Comparison of ENCODE assay signal across 19 cellular contexts in genomic region chr5:98705841-98706240, GRCh38.
DNase-seq lines count a peak whose midpoint lies in the region; ATAC-seq and TF ChIP-seq lines count a peak whose summit lies in the region.
"Had no signal": no experiment of that assay in that cellular context is flagged by ENCODE, and none has a peak within 500 bp of the region (broad histone marks: within the 10 kb centered on the region; RNA-seq: fewer than 3 reads in every experiment).

No MANE protein-coding gene starts in this region.

- H3K4me3 ChIP-seq in AG10803 (ENCODE audit: low read length) (no peak overlapping the region), astrocyte of the spinal cord (ENCODE audit: low read depth, low read length) (no peak overlapping the region), fibroblast of the aortic adventitia (ENCODE audit: low read depth, low read length) (no peak overlapping the region)
- H3K4me3 ChIP-seq: GM23338, HAP-1 had no signal

- H3K9me3 Mint-ChIP-seq in HFFc6: peaks cover 55% of the 10 kb centered on the region

- DNase-seq in AG10803 (ENCODE audit: low read depth): peak; percentile 29
- DNase-seq in HFFc6: peak; percentile 55
- DNase-seq in astrocyte of the spinal cord (ENCODE audit: low read depth, low spot score): peak; percentile 26
- peak; percentile 29 for DNase-seq in fibroblast of the aortic adventitia (ENCODE audit: low read depth)
- no peak for DNase-seq in posterior vena cava (ENCODE audit: low spot score)
- no peak for DNase-seq in AG08396 (ENCODE audit: low spot score)
- DNase-seq: 8988T, Kasumi-1, NCI-H1092 treated with DMSO at 0.1 percent for 48 hours, NCI-H1436 treated with DMSO at 0.1 percent for 48 hours, NCI-H1930, NCI-H2227 treated with DMSO at 0.1 percent for 48 hours, NCI-H510A had no signal

- no peak overlapping the region for H3K27ac Mint-ChIP-seq in HFFc6
- H3K27ac Mint-ChIP-seq: B cell, GM23338 had no signal

- in situ Hi-C loops in astrocyte of the spinal cord (cut with HindIII; ENCODE audit: low sequenced_read_pairs): no loop called here

- H3K4me3 Mint-ChIP-seq in HFFc6: no peak overlapping the region
- H3K4me3 Mint-ChIP-seq: B cell, GM23338 had no signal

- ATAC-seq in GM18873 (IDR thresholded peaks at IDR 0.05; ENCODE audit: low FRiP score, unreplicated experiment): no peak
- no peak for ATAC-seq in HG03196 (IDR thresholded peaks at IDR 0.05; ENCODE audit: unreplicated experiment)
- ATAC-seq: GM23338, SK-N-SH treated with all-trans-retinoic acid at 6 μM for 48 hours had no signal

- intact Hi-C loops in posterior vena cava (cut with DNase I): no loop called here

- peaks cover 12% of the 10 kb centered on the region; the same call in 1 of the 2 replicates for H3K4me1 Mint-ChIP-seq in HFFc6 (ENCODE audit: low read depth)
- H3K4me1 Mint-ChIP-seq: B cell, GM23338 had no signal

- peaks cover 57% of the 10 kb centered on the region for H3K36me3 Mint-ChIP-seq in HFFc6 (ENCODE audit: low read depth)

- peaks cover 3% of the 10 kb centered on the region; the same call in 1 of the 2 replicates for H3K27me3 Mint-ChIP-seq in HFFc6 (ENCODE audit: insufficient read depth)
- H3K27me3 Mint-ChIP-seq: B cell had no signal

- no peak for TF ChIP-seq CTCF in AG10803 (conservative IDR thresholded peaks at IDR 0.05; ENCODE audit: low read length)
- TF ChIP-seq CTCF in HFFc6 (IDR thresholded peaks at IDR 0.05): no peak
- no peak for TF ChIP-seq CTCF in astrocyte of the spinal cord (IDR thresholded peaks at IDR 0.05; ENCODE audit: low read depth, low read length)
- no peak for TF ChIP-seq CTCF in fibroblast of the aortic adventitia (IDR thresholded peaks at IDR 0.05; ENCODE audit: insufficient read depth, low read length)

Comparison
In these comparisons a context has a peak if more than half of its experiments do, and no peak if none do; other contexts are left out.
1. DNase-seq: peak in AG10803 (single experiment), HFFc6 (single experiment), astrocyte of the spinal cord (single experiment) and fibroblast of the aortic adventitia (single experiment); none in posterior vena cava (single experiment) and AG08396 (single experiment).